In the genomic region with DNA sequence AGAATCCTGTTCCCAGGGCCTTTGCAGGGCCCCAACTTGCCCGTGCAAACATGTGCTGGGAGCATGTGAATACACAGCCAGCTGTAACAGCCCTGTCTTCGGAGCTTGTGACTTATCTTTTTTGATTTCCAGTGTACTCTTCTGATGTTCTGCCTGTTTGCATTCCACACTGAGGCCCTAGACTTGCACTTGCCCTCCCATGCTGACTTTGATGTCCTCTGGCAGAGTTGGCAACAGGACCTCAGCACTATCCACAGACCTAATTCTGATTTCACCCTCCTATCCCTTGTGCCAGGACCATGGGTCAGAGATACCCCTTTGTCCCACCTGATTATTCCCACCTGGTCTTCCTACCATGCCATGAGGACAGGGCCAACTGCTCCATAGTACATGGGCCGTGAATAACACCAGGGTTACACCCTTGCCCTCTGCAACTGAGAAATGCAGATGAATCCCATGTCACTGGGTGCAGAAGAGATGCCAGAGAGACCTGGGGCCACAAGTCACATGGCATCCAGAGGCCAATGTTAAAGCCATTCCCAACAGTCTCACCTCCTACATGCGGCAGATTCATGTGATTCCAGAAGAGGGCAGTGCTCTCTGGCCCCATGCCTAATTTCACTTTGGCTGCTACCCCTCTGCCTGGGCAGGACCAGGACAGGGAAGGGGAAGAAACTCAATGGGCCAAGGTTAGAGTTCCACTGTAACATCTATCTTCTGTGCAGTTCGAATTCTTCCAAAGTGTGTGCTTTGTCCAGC, we compare ENCODE assay signal across 1 cellular context.
TF ChIP-seq lines count a peak whose summit lies in the region.

No MANE protein-coding gene starts in this region.

TF ChIP-seq in endothelial cell of umbilical vein, 7 proteins besides CTCF, POLR2A, EP300 and RAD21 (continued from another document):
- TF ChIP-seq, protein P1, sequence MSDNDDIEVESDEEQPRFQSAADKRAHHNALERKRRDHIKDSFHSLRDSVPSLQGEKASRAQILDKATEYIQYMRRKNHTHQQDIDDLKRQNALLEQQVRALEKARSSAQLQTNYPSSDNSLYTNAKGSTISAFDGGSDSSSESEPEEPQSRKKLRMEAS (IDR thresholded peaks at IDR 0.05; ENCODE audit: insufficient read depth, insufficient read length): no peak
- no peak for TF ChIP-seq MYC (IDR thresholded peaks at IDR 0.05; ENCODE audit: low read depth, low read length)
- TF ChIP-seq POLR2AphosphoS5 (IDR thresholded peaks at IDR 0.05; ENCODE audit: insufficient read depth, low read depth, low read length): no peak
- TF ChIP-seq FOS (IDR thresholded peaks at IDR 0.05; ENCODE audit: borderline replicate concordance, insufficient read depth, low read length): no peak
